In genomic region chr11:60972182-60973030, GRCh38 we compare ENCODE assay signal across 16 cellular contexts. TPM values are rescaled to one million over a fixed set of nuclear protein-coding genes. Genes with fewer than 3 reads are reported as not detected.
DNase-seq lines count a peak whose midpoint lies in the region; ATAC-seq and TF ChIP-seq lines count a peak whose summit lies in the region.
"Had no signal": no experiment of that assay in that cellular context is flagged by ENCODE, and none has a peak within 500 bp of the region (broad histone marks: within the 10 kb centered on the region; RNA-seq: fewer than 3 reads in every experiment).

No MANE protein-coding gene starts in this region.

- peak overlapping the region; percentile 85 to 99 (median 94) for H3K27ac Mint-ChIP-seq in CD8-positive, alpha-beta memory T cell
- peak overlapping the region; percentile 99 for H3K27ac Mint-ChIP-seq in activated CD4-positive, alpha-beta T cell treated with anti-CD3 and anti-CD28 coated beads, Interleukin-2, amount 10 ng/mL, durations not matched to agents 24 days and 14 days
- peak overlapping the region; percentile 90 to 93 for H3K27ac Mint-ChIP-seq in effector memory CD8-positive, alpha-beta T cell
- H3K27ac Mint-ChIP-seq: HFFc6 had no signal

- no peak for ATAC-seq in effector memory CD8-positive, alpha-beta T cell (replicated peaks)
- no peak for ATAC-seq in HG02938 (IDR thresholded peaks at IDR 0.05; ENCODE audit: unreplicated experiment)
- no peak for ATAC-seq in HG02840 (IDR thresholded peaks at IDR 0.05; ENCODE audit: low FRiP score, unreplicated experiment)
- no peak for ATAC-seq in GM21737 (IDR thresholded peaks at IDR 0.05; ENCODE audit: unreplicated experiment)
- ATAC-seq: SK-N-SH treated with all-trans-retinoic acid at 6 μM for 48 hours had no signal

- peak overlapping the region; percentile 90 to 97 (median 93) for H3K4me3 Mint-ChIP-seq in CD8-positive, alpha-beta memory T cell
- peak overlapping the region; percentile 93 for H3K4me3 Mint-ChIP-seq in activated CD4-positive, alpha-beta T cell treated with anti-CD3 and anti-CD28 coated beads, Interleukin-2, amount 10 ng/mL, durations not matched to agents 24 days and 14 days
- H3K4me3 Mint-ChIP-seq in effector memory CD8-positive, alpha-beta T cell = peak overlapping the region; percentile 89 to 95
- H3K4me3 Mint-ChIP-seq: HFFc6 had no signal

- TF ChIP-seq CTCF in spleen (IDR thresholded peaks at IDR 0.05 in 8 of 11, conservative IDR thresholded peaks at IDR 0.05 in 3 of 11) (no peak), GM13977 (IDR thresholded peaks at IDR 0.05; ENCODE audit: extremely low read depth, insufficient read depth, missing control alignments) (no peak)

- intact Hi-C loops in activated CD4-positive, alpha-beta T cell treated with anti-CD3 and anti-CD28 coated beads, Interleukin-2, amount 10 ng/mL, durations not matched to agents 24 days and 14 days (cut with micrococcal nuclease) = loop anchor here (1.0 kb wide), 1 partner anchor 57 kb away; no protein-coding TSS in a partner anchor
- intact Hi-C loops in spleen (cut with DNase I; ENCODE audit: low total_unique reads) = no loop called here

- 73 to 86% (median 79%) methylated on average over 12 to 15 of the region's 15 CpGs for WGBS in spleen, 5 donors

- H3K27me3 Mint-ChIP-seq in CD8-positive, alpha-beta memory T cell = peaks cover 0 to 1% of the 10 kb centered on the region in 2 donors
- peaks cover 6% of the 10 kb centered on the region for H3K27me3 Mint-ChIP-seq in activated CD4-positive, alpha-beta T cell treated with anti-CD3 and anti-CD28 coated beads, Interleukin-2, amount 10 ng/mL, durations not matched to agents 24 days and 14 days
- peaks cover 0 to 6% of the 10 kb centered on the region in 2 donors for H3K27me3 Mint-ChIP-seq in effector memory CD8-positive, alpha-beta T cell

- no peak for TF ChIP-seq POLR2A in spleen (IDR thresholded peaks at IDR 0.05)

- peak in 3 of 5 donors; percentile 38 to 61 (median 51) for DNase-seq in CD8-positive, alpha-beta memory T cell
- peak; percentile 82 for DNase-seq in activated CD4-positive, alpha-beta T cell treated with anti-CD3 and anti-CD28 coated beads, Interleukin-2, amount 10 ng/mL, durations not matched to agents 24 days and 14 days
- no peak for DNase-seq in effector memory CD8-positive, alpha-beta T cell
- no peak for DNase-seq in spleen
- DNase-seq in GM13977 (ENCODE audit: low spot score) = no peak
- DNase-seq: glutamatergic neuron, HFFc6, Karpas-422, NCI-H2081 treated with DMSO at 0.1 percent for 48 hours had no signal

- H3K36me3 Mint-ChIP-seq in CD8-positive, alpha-beta memory T cell = peaks cover 10 to 51% (median 16%) of the 10 kb centered on the region in 3 donors
- peaks cover 48% of the 10 kb centered on the region for H3K36me3 Mint-ChIP-seq in activated CD4-positive, alpha-beta T cell treated with anti-CD3 and anti-CD28 coated beads, Interleukin-2, amount 10 ng/mL, durations not matched to agents 24 days and 14 days (ENCODE audit: low read depth)
- H3K36me3 Mint-ChIP-seq in effector memory CD8-positive, alpha-beta T cell (ENCODE audit: insufficient read depth) = peaks cover 22% of the 10 kb centered on the region

- no peaks in the 10 kb centered on the region for H3K27me3 ChIP-seq in CD8-positive, alpha-beta memory T cell (ENCODE audit: insufficient read depth, low read length, poor library complexity, severe bottlenecking)
- H3K27me3 ChIP-seq in spleen (replicated peaks in 1 of 7) = no peaks in the 10 kb centered on the region

- in situ Hi-C loops in GM13977 (cut with MboI; ENCODE audit: low pct_unique_long_range_greater_than_20kb, low sequenced_read_pairs, unreplicated experiment) = no loop called here

- no peaks in the 10 kb centered on the region for H3K9me3 ChIP-seq in CD8-positive, alpha-beta memory T cell (ENCODE audit: low read length)
- peaks cover 0 to 8% (median 0%) of the 10 kb centered on the region in 8 donors for H3K9me3 ChIP-seq in spleen

- peaks cover 11% of the 10 kb centered on the region for H3K36me3 ChIP-seq in CD8-positive, alpha-beta memory T cell (ENCODE audit: insufficient read depth, low read length)
- H3K36me3 ChIP-seq in spleen = no peaks in the 10 kb centered on the region

- H3K4me1 ChIP-seq in CD8-positive, alpha-beta memory T cell (ENCODE audit: insufficient read depth, low read length) = peaks cover 41% of the 10 kb centered on the region
- peaks cover 11 to 45% (median 25%) of the 10 kb centered on the region in 6 donors for H3K4me1 ChIP-seq in spleen

- H3K27ac ChIP-seq in CD8-positive, alpha-beta memory T cell (ENCODE audit: low read depth, low read length) = peak overlapping the region; percentile 90
- peak overlapping the region; percentile 62 to 87 (median 76) for H3K27ac ChIP-seq in spleen

- CTCF ChIA-PET in CD8-positive, alpha-beta memory T cell (lab: Charles Lee) = interaction anchor here (0.7 to 2.8 kb wide), 8 partner anchors 9 to 133 kb away, joined by 3 to 9 read pairs (median 4); partner anchors contain the start of gene CD5

- H3K4me1 Mint-ChIP-seq in CD8-positive, alpha-beta memory T cell = peaks cover 49 to 57% (median 49%) of the 10 kb centered on the region in 3 donors
- peaks cover 38% of the 10 kb centered on the region for H3K4me1 Mint-ChIP-seq in activated CD4-positive, alpha-beta T cell treated with anti-CD3 and anti-CD28 coated beads, Interleukin-2, amount 10 ng/mL, durations not matched to agents 24 days and 14 days
- peaks cover 44 to 47% of the 10 kb centered on the region in 2 donors for H3K4me1 Mint-ChIP-seq in effector memory CD8-positive, alpha-beta T cell (ENCODE audit: low read depth in 2 of 2)

- POLR2A ChIA-PET in CD8-positive, alpha-beta memory T cell (lab: Charles Lee) = interaction anchor here (0.6 to 0.9 kb wide), 2 partner anchors 110 to 715 kb away, joined by 3 read pairs; no protein-coding TSS in a partner anchor

- H3K9me3 Mint-ChIP-seq in CD8-positive, alpha-beta memory T cell = peaks cover 0 to under 1% (median 0%) of the 10 kb centered on the region in 5 donors
- H3K9me3 Mint-ChIP-seq in activated CD4-positive, alpha-beta T cell treated with anti-CD3 and anti-CD28 coated beads, Interleukin-2, amount 10 ng/mL, durations not matched to agents 24 days and 14 days = peaks cover 3% of the 10 kb centered on the region
- no peaks in the 10 kb centered on the region for H3K9me3 Mint-ChIP-seq in effector memory CD8-positive, alpha-beta T cell

- peak overlapping the region; percentile 93 for H3K4me3 ChIP-seq in CD8-positive, alpha-beta memory T cell (ENCODE audit: low read length)
- H3K4me3 ChIP-seq in spleen = peak overlapping the region; percentile 22 to 68 (median 39)

RNA-seq across cellular contexts. Expression of gene CD6, which starts 0.9 kb away (rescaled TPM):
- 100 to 1,000 TPM; 229 to 233 TPM for total RNA-seq in CD8-positive, alpha-beta memory T cell
- polyA plus RNA-seq in CD8-positive, alpha-beta memory T cell = 156 TPM
- total RNA-seq in activated CD4-positive, alpha-beta T cell treated with anti-CD3 and anti-CD28 coated beads, Interleukin-2, amount 10 ng/mL, durations not matched to agents 24 days and 14 days = 416 and 421 TPM in 2 replicates
- total RNA-seq in spleen = 10 to 100 TPM; 13.4 to 47.6 (median 31.4) TPM
- 10 to 100 TPM; 10.9 to 21.8 (median 20.3) TPM for polyA plus RNA-seq in spleen
- total RNA-seq: G401, HFFc6, osteoblast had no signal
- polyA plus RNA-seq: BJ had no signal

RNA-seq across cellular contexts. Expression of gene SLC15A3, which starts 20.4 kb away (rescaled TPM):
- total RNA-seq in CD8-positive, alpha-beta memory T cell = 1 to 10 TPM; 1.2 to 1.5 TPM
- not detected for polyA plus RNA-seq in CD8-positive, alpha-beta memory T cell
- total RNA-seq in activated CD4-positive, alpha-beta T cell treated with anti-CD3 and anti-CD28 coated beads, Interleukin-2, amount 10 ng/mL, durations not matched to agents 24 days and 14 days = 3.0 and 4.0 TPM in 2 replicates
- total RNA-seq in spleen = 100 to 1,000 TPM in 4 of 7 donors, 10 to 100 TPM in 3; 62.9 to 133 (median 114) TPM
- polyA plus RNA-seq in spleen = 100 to 1,000 TPM in 2 of 3 donors, 10 to 100 TPM in 1; 83.8 to 139 (median 115) TPM
- total RNA-seq: G401 had no signal

RNA-seq across cellular contexts. Expression of gene TMEM132A, which starts 48.1 kb away (rescaled TPM):
- total RNA-seq in CD8-positive, alpha-beta memory T cell = under 1 TPM; 0.68 to 0.73 TPM
- polyA plus RNA-seq in CD8-positive, alpha-beta memory T cell = not detected
- 2.3 and 3.5 TPM in 2 replicates for total RNA-seq in activated CD4-positive, alpha-beta T cell treated with anti-CD3 and anti-CD28 coated beads, Interleukin-2, amount 10 ng/mL, durations not matched to agents 24 days and 14 days
- 10 to 100 TPM in 4 of 7 donors, 1 to 10 TPM in 3; 5.6 to 15.6 (median 13.0) TPM for total RNA-seq in spleen
- polyA plus RNA-seq in spleen = 10 to 100 TPM in 1 of 3 donors, 1 to 10 TPM in 2; 5.7 to 11.4 (median 7.1) TPM

RNA-seq across cellular contexts. Expression of gene TMEM109, which starts 58.4 kb away (rescaled TPM):
- 100 to 1,000 TPM; 144 to 147 TPM for total RNA-seq in CD8-positive, alpha-beta memory T cell
- polyA plus RNA-seq in CD8-positive, alpha-beta memory T cell = 396 TPM
- 144 and 147 TPM in 2 replicates for total RNA-seq in activated CD4-positive, alpha-beta T cell treated with anti-CD3 and anti-CD28 coated beads, Interleukin-2, amount 10 ng/mL, durations not matched to agents 24 days and 14 days
- total RNA-seq in spleen = 100 to 1,000 TPM in 6 of 7 donors, 10 to 100 TPM in 1; 82.1 to 125 (median 109) TPM
- polyA plus RNA-seq in spleen = 10 to 100 TPM; 53.6 to 84.7 (median 84.5) TPM

Comparison
In these comparisons a context has a peak if more than half of its experiments do, and no peak if none do; other contexts are left out.
1. DNase-seq: peak in CD8-positive, alpha-beta memory T cell (3 of 5) and activated CD4-positive, alpha-beta T cell treated with anti-CD3 and anti-CD28 coated beads, Interleukin-2, amount 10 ng/mL, durations not matched to agents 24 days and 14 days (single experiment); none in effector memory CD8-positive, alpha-beta T cell (0 of 3), spleen (single experiment) and GM13977 (single experiment).
2. RNA of gene SLC15A3, which starts 20.4 kb away (total RNA-seq): 62.9 to 133 TPM in spleen; 3.0 to 4.0 TPM in activated CD4-positive, alpha-beta T cell treated with anti-CD3 and anti-CD28 coated beads, Interleukin-2, amount 10 ng/mL, durations not matched to agents 24 days and 14 days and 1.2 to 1.5 TPM in CD8-positive, alpha-beta memory T cell; every median in the first group is over 10 times any median in the second.
3. Peak in every context shown above with its lines, with median percentiles within 50 percentile points of each other: H3K27ac Mint-ChIP-seq and H3K4me3 Mint-ChIP-seq.